ENCODE assay signal across 1 cellular context in the genomic region with DNA sequence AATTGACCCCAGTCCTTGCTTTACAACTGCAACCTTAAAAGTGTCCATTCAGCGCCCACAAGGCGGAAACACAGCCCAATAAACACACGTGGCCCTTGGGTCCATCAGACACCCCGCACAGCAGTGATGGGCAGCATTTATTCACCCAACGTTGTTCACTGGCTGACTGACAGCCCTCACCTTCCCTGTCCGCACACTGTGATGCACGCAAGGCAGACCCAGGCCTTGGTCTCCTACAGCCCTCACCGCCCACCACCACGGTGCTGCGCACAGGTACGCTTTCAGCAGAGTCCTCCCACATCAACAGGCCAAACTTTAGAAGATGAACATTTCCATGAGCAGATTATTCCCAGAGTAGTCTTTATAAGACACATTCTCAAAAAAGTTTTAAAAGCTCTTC.
TF ChIP-seq lines count a peak whose summit lies in the region.

No MANE protein-coding gene starts in this region.

TF ChIP-seq in IMR-90, 13 proteins besides CTCF, POLR2A, EP300 and RAD21:
- TF ChIP-seq ELK1 (IDR thresholded peaks at IDR 0.05; ENCODE audit: borderline replicate concordance, low read depth, low read length) (no peak), RCOR1 (IDR thresholded peaks at IDR 0.05; ENCODE audit: insufficient replicate concordance, low read length) (no peak)
TF ChIP-seq in IMR-90: peak in this region for 0.
